ENCODE assay signal across 8 cellular contexts in the genomic region with DNA sequence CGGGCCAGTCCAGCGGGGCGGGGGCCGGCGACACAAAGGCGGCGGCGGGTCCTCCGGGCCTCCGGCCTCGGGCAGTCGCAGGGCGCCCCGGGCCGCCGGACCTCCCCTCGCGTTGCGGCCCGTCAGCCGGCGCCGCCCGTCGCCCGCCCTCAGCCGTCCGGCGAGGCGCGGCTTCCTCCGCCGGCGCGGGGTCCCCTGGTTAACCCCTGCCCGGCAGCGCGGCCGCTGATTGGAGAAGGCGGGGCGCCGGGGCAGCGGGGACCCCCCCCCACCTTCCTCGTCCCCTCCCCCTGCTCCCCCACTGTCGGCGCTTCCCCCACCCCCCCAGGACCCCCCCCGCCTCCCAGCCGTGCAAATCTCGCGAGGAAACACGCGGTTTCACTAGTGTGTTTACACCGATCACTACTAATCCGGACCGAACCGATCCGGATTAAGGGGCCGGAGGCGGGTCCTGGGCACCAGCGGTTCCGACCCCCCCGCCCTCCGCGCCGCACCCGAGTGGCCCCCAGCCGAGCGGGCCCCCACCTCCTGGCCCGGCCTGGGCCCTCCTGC. TPM values are rescaled to one million over a fixed set of nuclear protein-coding genes. Genes with fewer than 3 reads are reported as not detected.
A peak's percentile ranks its signal among the peaks of the same experiment; 100 is the strongest.
DNase-seq lines count a peak whose midpoint lies in the region; ATAC-seq and TF ChIP-seq lines count a peak whose summit lies in the region.
"Not testable (repeated sequence)": the region's sequence is repeated elsewhere in the genome, so short reads cannot be mapped to it uniquely, and the experiment has no call there.

A gene (plus strand): TSS at position 402 of the 552 bp plus-strand sequence. CDS start 2,301 bp downstream, outside the sequence.

- H3K4me1 Mint-ChIP-seq in central memory CD8-positive, alpha-beta T cell: peaks cover 37% of the 10 kb centered on the region

- DNase-seq in AG08395 (ENCODE audit: low spot score): peak; percentile 83
- DNase-seq in NCI-H345 (lab: John Stamatoyannopoulos, UW): peak; percentile 75
- DNase-seq in activated CD4-positive, alpha-beta T cell treated with anti-CD3 and anti-CD28 coated beads for 24 hours (ENCODE audit: low read depth in 2 of 2): peak; percentile 63 to 64
- peak; percentile 58 for DNase-seq in central memory CD8-positive, alpha-beta T cell (ENCODE audit: low spot score in 2 of 2)
- DNase-seq in islet precursor cell: peak; percentile 86
- peak; percentile 96 for DNase-seq in spleen

- peak within 1 kb of the TSS; percentile 82 to 96 (median 94) for H3K27ac ChIP-seq in spleen

- H3K27ac Mint-ChIP-seq in central memory CD8-positive, alpha-beta T cell (ENCODE audit: low read depth): peak within 1 kb of the TSS; percentile 93

- peak within 1 kb of the TSS; percentile 84 for H3K4me3 Mint-ChIP-seq in central memory CD8-positive, alpha-beta T cell

- H3K27me3 ChIP-seq in spleen (replicated peaks in 1 of 7): not testable (repeated sequence)

- peak; percentile 71 for ATAC-seq in GM19025 (IDR thresholded peaks at IDR 0.05; ENCODE audit: low read depth, unreplicated experiment)
- peak; percentile 66 for ATAC-seq in HG03159 (IDR thresholded peaks at IDR 0.05; ENCODE audit: unreplicated experiment)
- ATAC-seq in central memory CD8-positive, alpha-beta T cell (replicated peaks; ENCODE audit: extremely low read depth, poor library complexity, severe bottlenecking): peak; percentile 81

- H3K9me3 Mint-ChIP-seq in central memory CD8-positive, alpha-beta T cell: not testable (repeated sequence)

- TF ChIP-seq CTCF in spleen (IDR thresholded peaks at IDR 0.05 in 8 of 11, conservative IDR thresholded peaks at IDR 0.05 in 3 of 11): not testable (repeated sequence)

- intact Hi-C loops in spleen (cut with DNase I; ENCODE audit: low total_unique reads): not testable (repeated sequence)

- WGBS in spleen, 5 donors: 0 to 3% (median 1%) methylated on average over 29 to 69 of the region's 69 CpGs; no CpG with 5 or more reads in 1 of the 5 donors

- peaks cover 26% of the 10 kb centered on the region for H3K36me3 Mint-ChIP-seq in central memory CD8-positive, alpha-beta T cell (ENCODE audit: insufficient read depth)

- H3K4me1 ChIP-seq in spleen: peaks cover 10 to 59% (median 34%) of the 10 kb centered on the region in 6 donors

- TF ChIP-seq POLR2A in spleen (IDR thresholded peaks at IDR 0.05): peak in 1 of 3 donors; percentile 60

- not testable (repeated sequence) for H3K27me3 Mint-ChIP-seq in central memory CD8-positive, alpha-beta T cell

- H3K4me3 ChIP-seq in spleen: peak within 1 kb of the TSS; percentile 49 to 82 (median 64)

- H3K9me3 ChIP-seq in spleen: not testable (repeated sequence)

- H3K36me3 ChIP-seq in spleen: peaks cover 0 to 24% (median 3%) of the 10 kb centered on the region in 6 donors

RNA-seq across cellular contexts. Expression of the gene that starts here (rescaled TPM):
- total RNA-seq in spleen: 10 to 100 TPM; 44.1 to 76.3 (median 57.2) TPM
- 10 to 100 TPM; 11.3 to 14.7 (median 12.0) TPM for polyA plus RNA-seq in spleen

Comparison
In these comparisons a context has a peak if more than half of its experiments do, and no peak if none do; other contexts are left out.
1. Peak in every context shown above with its lines: DNase-seq, ATAC-seq, H3K4me3 ChIP-seq and H3K27ac ChIP-seq.